In genomic region chr2:29115797-29116781, GRCh38 we compare ENCODE assay signal across 8 cellular contexts. TPM values are rescaled to one million over a fixed set of nuclear protein-coding genes. Genes with fewer than 3 reads are reported as not detected.
DNase-seq lines count a peak whose midpoint lies in the region; ATAC-seq and TF ChIP-seq lines count a peak whose summit lies in the region.

No MANE protein-coding gene starts in this region.

- no peaks in the 10 kb centered on the region for H3K9me3 ChIP-seq in thyroid gland

- peaks cover 34 to 36% of the 10 kb centered on the region in 2 donors for H3K4me1 ChIP-seq in thyroid gland

- no peaks in the 10 kb centered on the region for H3K36me3 ChIP-seq in thyroid gland

- WGBS in thyroid gland, 2 donors: 7 to 10% methylated on average over 18 to 27 of the region's 53 CpGs

- peak; percentile 45 for DNase-seq in NCI-H748 (lab: John Stamatoyannopoulos, UW; ENCODE audit: unreplicated experiment)
- DNase-seq in NCI-H748 treated with DMSO at 0.1 percent for 48 hours (lab: John Stamatoyannopoulos, UW): no peak
- peak; percentile 72 for DNase-seq in activated naive CD4-positive, alpha-beta T cell treated with anti-CD3 and anti-CD28 coated beads, Interleukin-2, amount 50 U/mL, for 16 hours
- DNase-seq in globus pallidus (ENCODE audit: low spot score): peak; percentile 84
- peak; percentile 93 for DNase-seq in omental fat pad (ENCODE audit: low spot score)
- DNase-seq in thyroid gland: peak; percentile 77 to 80

- intact Hi-C loops in thyroid gland (cut with DNase I): no loop called here

- H3K27me3 ChIP-seq in thyroid gland: no peaks in the 10 kb centered on the region

- peak; percentile 53 for TF ChIP-seq POLR2A in Raji (IDR thresholded peaks at IDR 0.05; ENCODE audit: insufficient read depth, low read depth, low read length)
- TF ChIP-seq POLR2A in thyroid gland (IDR thresholded peaks at IDR 0.05): peak in 1 of 2 donors; percentile 61

- peak overlapping the region; percentile 95 to 97 (median 96) for H3K27ac ChIP-seq in thyroid gland

- H3K4me3 ChIP-seq in thyroid gland (replicated peaks in 1 of 3): peak overlapping the region; percentile 55 to 57 (median 56)

- TF ChIP-seq CTCF in omental fat pad (IDR thresholded peaks at IDR 0.05) (no peak), thyroid gland (IDR thresholded peaks at IDR 0.05) (no peak)

- peak; percentile 30 for ATAC-seq in HG03060 (IDR thresholded peaks at IDR 0.05; ENCODE audit: low read depth, unreplicated experiment)
- peak; percentile 30 for ATAC-seq in omental fat pad (ENCODE audit: low FRiP score)

RNA-seq across cellular contexts. Expression of gene CLIP4, which starts 0.9 kb away (rescaled TPM):
- total RNA-seq in omental fat pad (10 to 100 TPM; 45.4 to 84.0 (median 61.3) TPM), thyroid gland (100 to 1,000 TPM; 148 to 398 (median 222) TPM)

RNA-seq across cellular contexts. Expression of gene PCARE, which starts 41.8 kb away (rescaled TPM):
- total RNA-seq in omental fat pad: under 1 TPM in 1 of 4 donors, not detected in 3; 0.09 TPM
- under 1 TPM in 1 of 4 donors, not detected in 3; 0.11 TPM for total RNA-seq in thyroid gland
